Comparison of ENCODE assay signal across 31 cellular contexts in the genomic region with DNA sequence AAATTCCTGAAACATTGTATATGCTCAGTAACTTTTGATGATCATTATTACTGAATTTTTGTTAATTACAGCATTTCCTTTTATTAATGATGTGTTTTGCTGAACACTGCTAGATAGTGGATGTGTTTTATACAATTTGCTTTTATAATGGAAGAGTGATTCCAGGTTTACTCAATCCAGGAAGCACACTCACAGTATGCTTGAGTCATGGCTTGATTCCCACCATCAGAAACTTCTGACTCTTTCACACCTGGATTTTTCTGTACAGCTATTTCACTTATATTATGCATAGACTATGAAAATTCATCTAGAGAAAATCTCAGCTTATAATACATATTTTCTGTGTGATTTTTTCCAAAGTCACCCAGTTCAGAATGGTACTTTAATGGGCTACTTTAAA.
"Had no signal": no experiment of that assay in that cellular context is flagged by ENCODE, and none has a peak within 500 bp of the region (broad histone marks: within the 10 kb centered on the region; RNA-seq: fewer than 3 reads in every experiment).

No MANE protein-coding gene starts in this region.

- H3K27me3 ChIP-seq: brain microvascular endothelial cell had no signal

- ATAC-seq: activated CD8-positive, alpha-beta memory T cell treated with anti-CD3 and anti-CD28 coated beads, Interleukin-2, amount 10 ng/mL, durations not matched to agents 7 days and 5 days; Panc1; Right ventricle myocardium inferior had no signal

- DNase-seq: activated CD4-positive, alpha-beta memory T cell treated with anti-CD3 and anti-CD28 coated beads, Interleukin-2, amount 10 ng/mL, durations not matched to agents 7 days and 5 days; activated CD4-positive, alpha-beta T cell treated with anti-CD3 and anti-CD28 coated beads for 1 hour; activated CD4-positive, alpha-beta T cell treated with anti-CD3 and anti-CD28 coated beads for 48 hours; activated CD4-positive, CD25-positive, alpha-beta regulatory T cell; activated CD8-positive, alpha-beta memory T cell treated with anti-CD3 and anti-CD28 coated beads for 24 hours; activated CD8-positive, alpha-beta memory T cell treated with anti-CD3 and anti-CD28 coated beads, Interleukin-2, amount 10 ng/mL, durations not matched to agents 7 days and 5 days; activated CD8-positive, alpha-beta memory T cell treated with anti-CD3 and anti-CD28 coated beads, Interleukin-2, amount 50 U/mL, for 48 hours; activated effector memory CD4-positive, alpha-beta T cell treated with Interleukin-2 at 50 U/mL for 16 hours; activated naive CD4-positive, alpha-beta T cell treated with anti-CD3 and anti-CD28 coated beads, Interleukin-2, amount 10 ng/mL, durations not matched to agents 7 days and 5 days; activated naive CD8-positive, alpha-beta T cell treated with anti-CD3 and anti-CD28 coated beads for 36 hours; activated T-cell treated with anti-CD3 and anti-CD28 coated beads, Interleukin-2, amount 50 U/mL, for 48 hours; amniotic stem cell; aorta; brain microvascular endothelial cell; NCI-H1048; NCI-H1105 treated with DMSO at 0.1 percent for 48 hours; NCI-H1436; NCI-H1694; NCI-H1930; NCI-H2081 treated with DMSO at 0.1 percent for 48 hours; NCI-H226; NCI-H446 treated with DMSO at 0.1 percent for 48 hours; NCI-H524; RPMI8226; SIG-M5; SW 1271; T-helper 1 cell; T1000; WERI-Rb-1 had no signal

- H3K27ac ChIP-seq: brain microvascular endothelial cell, WERI-Rb-1 had no signal

- H3K36me3 ChIP-seq: brain microvascular endothelial cell, WERI-Rb-1 had no signal
